ENCODE assay signal across 11 cellular contexts in genomic region chr17:78415821-78416301, GRCh38. TPM values are rescaled to one million over a fixed set of nuclear protein-coding genes. Genes with fewer than 3 reads are reported as not detected.
DNase-seq lines count a peak whose midpoint lies in the region; ATAC-seq and TF ChIP-seq lines count a peak whose summit lies in the region.
"Had no signal": no experiment of that assay in that cellular context is flagged by ENCODE, and none has a peak within 500 bp of the region (broad histone marks: within the 10 kb centered on the region; RNA-seq: fewer than 3 reads in every experiment).

No MANE protein-coding gene starts in this region.

- ATAC-seq in heart right ventricle (no peak), left ventricle myocardium superior (no peak), body of pancreas (no peak), upper lobe of right lung (no peak), HG02623 (IDR thresholded peaks at IDR 0.05; ENCODE audit: unreplicated experiment) (no peak), HG03108 (IDR thresholded peaks at IDR 0.05; ENCODE audit: unreplicated experiment) (no peak)

- intact Hi-C loops in heart right ventricle (cut with DNase I) (loop anchor here in 1 of 10 donors (5.0 kb wide), 1 partner anchor 34 kb away; no protein-coding TSS in a partner anchor), left ventricle myocardium superior (cut with micrococcal nuclease) (loop anchor here (5.0 kb wide), 1 partner anchor 34 kb away; no protein-coding TSS in a partner anchor), body of pancreas (cut with DNase I) (no loop called here), upper lobe of right lung (cut with DNase I) (no loop called here)

- H3K9me3 ChIP-seq in heart right ventricle (no peaks in the 10 kb centered on the region), body of pancreas (no peaks in the 10 kb centered on the region), upper lobe of right lung (no peaks in the 10 kb centered on the region)
- H3K9me3 ChIP-seq: Caco-2 had no signal

- TF ChIP-seq CTCF in heart right ventricle (IDR thresholded peaks at IDR 0.05) (no peak), body of pancreas (IDR thresholded peaks at IDR 0.05) (no peak), upper lobe of right lung (IDR thresholded peaks at IDR 0.05) (no peak)

- H3K27ac ChIP-seq in heart right ventricle (peak overlapping the region; percentile 56 to 98 (median 86)), body of pancreas (peak overlapping the region in 3 of 4 donors; percentile 44 to 78 (median 56)), upper lobe of right lung (peak overlapping the region; percentile 83)

- WGBS in heart right ventricle, 2 donors: 62 to 67% methylated on average over 10 of the region's 10 CpGs
- 67 to 68% methylated on average over 10 of the region's 10 CpGs for WGBS in body of pancreas, 2 donors

- H3K36me3 ChIP-seq in heart right ventricle (peaks cover 0 to 64% (median 6%) of the 10 kb centered on the region in 9 donors), body of pancreas (replicated peaks in 1 of 2; ENCODE audit: insufficient read depth in 1 of 2, low read depth in 2 of 2) (no peaks in the 10 kb centered on the region), upper lobe of right lung (peaks cover 25% of the 10 kb centered on the region)

- H3K4me1 ChIP-seq in heart right ventricle (peaks cover 41 to 100% (median 99%) of the 10 kb centered on the region in 9 donors), body of pancreas (peaks cover 3% of the 10 kb centered on the region), upper lobe of right lung (peaks cover 93% of the 10 kb centered on the region)

- H3K4me3 ChIP-seq in heart right ventricle: peak overlapping the region in 1 of 10 donors; percentile 37
- H3K4me3 ChIP-seq in body of pancreas: no peak overlapping the region
- H3K4me3 ChIP-seq in upper lobe of right lung: no peak overlapping the region

- no peak for TF ChIP-seq POLR2A in body of pancreas (IDR thresholded peaks at IDR 0.05)

- DNase-seq in heart right ventricle (no peak), left ventricle myocardium superior (no peak), body of pancreas (no peak), myocyte (ENCODE audit: low read depth) (peak; percentile 15), upper lobe of right lung (no peak), SIG-M5 (lab: John Stamatoyannopoulos, UW) (no peak)
- DNase-seq: activated CD4-positive, alpha-beta T cell treated with anti-CD3 and anti-CD28 coated beads, Interleukin-2, amount 50 U/mL, for 48 hours; Caco-2; NCI-H1048 had no signal

- H3K27me3 ChIP-seq in heart right ventricle (no peaks in the 10 kb centered on the region), body of pancreas (no peaks in the 10 kb centered on the region), upper lobe of right lung (no peaks in the 10 kb centered on the region)

RNA-seq across cellular contexts. Expression of gene PGS1, which starts 37.4 kb away (rescaled TPM):
- total RNA-seq in heart right ventricle (10 to 100 TPM; 14.7 to 28.4 (median 17.1) TPM), left ventricle myocardium superior (18.3 TPM), body of pancreas (10 to 100 TPM; 17.1 to 30.4 TPM), myocyte (37.9 and 53.2 TPM in 2 replicates), upper lobe of right lung (95.5 TPM)
- polyA plus RNA-seq in heart right ventricle: 10 to 100 TPM; 18.5 to 18.7 TPM
- 32.8 TPM for polyA plus RNA-seq in myocyte (2012)

RNA-seq across cellular contexts. Expression of gene SOCS3, which starts 56.0 kb away (rescaled TPM):
- total RNA-seq in heart right ventricle: 100 to 1,000 TPM in 2 of 10 donors, 10 to 100 TPM in 6, 1 to 10 TPM in 2; 7.7 to 189 (median 17.0) TPM
- 10 to 100 TPM; 13.5 to 30.2 TPM for polyA plus RNA-seq in heart right ventricle
- 11.1 TPM for total RNA-seq in left ventricle myocardium superior
- 10 to 100 TPM; 21.0 to 63.9 TPM for total RNA-seq in body of pancreas
- 36.0 and 38.3 TPM in 2 replicates for total RNA-seq in myocyte
- polyA plus RNA-seq in myocyte (2012): 10.1 TPM
- total RNA-seq in upper lobe of right lung: 82.0 TPM
